Comparison of ENCODE assay signal across 7 cellular contexts in genomic region chr19:58227964-58228583, GRCh38. TPM values are rescaled to one million over a fixed set of nuclear protein-coding genes. Genes with fewer than 3 reads are reported as not detected.
A peak's percentile ranks its signal among the peaks of the same experiment; 100 is the strongest.
DNase-seq lines count a peak whose midpoint lies in the region; ATAC-seq, FAIRE-seq and TF ChIP-seq lines count a peak whose summit lies in the region.

No MANE protein-coding gene starts in this region.

- peaks cover 12 to 34% of the 10 kb centered on the region in 2 experiments; a peak in 3 of 4 replicates for H3K79me2 ChIP-seq in H1 (ENCODE audit: control insufficient read depth in 1 of 2, insufficient read depth in 2 of 2, low read length in 2 of 2)

- DNase-seq in NCI-H748 treated with DMSO at 0.1 percent for 48 hours (lab: John Stamatoyannopoulos, UW), result peak; percentile 50
- DNase-seq in H1 (ENCODE audit: low read depth in 1 of 2, low spot score in 2 of 2), result no peak
- no peak for DNase-seq in natural killer cell
- no peak for DNase-seq in NCI-H128 (lab: John Stamatoyannopoulos, UW; ENCODE audit: unreplicated experiment)
- no peak for DNase-seq in HuH-7 (ENCODE audit: low spot score)
- DNase-seq in GM19239 (ENCODE audit: insufficient read length, low spot score), result no peak

- peak overlapping the region; percentile 81 to 96 (median 90) for H3K4me3 ChIP-seq in H1 (ENCODE audit: extremely low read depth in 1 of 4, insufficient read depth in 2 of 4, low read depth in 3 of 4, low read length in 4 of 4)

- H3K23me2 ChIP-seq in H1 (ENCODE audit: low read depth, low read length), result peaks cover 10% of the 10 kb centered on the region

- H3K36me3 ChIP-seq in H1 (ENCODE audit: control insufficient read depth in 2 of 4, insufficient read depth in 4 of 4, low read length in 3 of 4), result peaks cover 20 to 32% (median 28%) of the 10 kb centered on the region in 4 experiments

- no peaks in the 10 kb centered on the region for H3K27me3 Mint-ChIP-seq in natural killer cell (ENCODE audit: low read depth in 2 of 2)

- H3K27ac Mint-ChIP-seq in natural killer cell, result peak overlapping the region; percentile 85 to 91

- TF ChIP-seq POLR2A in H1 (IDR thresholded peaks at IDR 0.05; ENCODE audit: control extremely low read depth in 1 of 2, low read depth in 2 of 2, low read length in 2 of 2), result no peak; a peak in 1 of 3 replicates

- H2BK120ac ChIP-seq in H1 (replicated peaks; ENCODE audit: low read depth, low read length), result no peak overlapping the region

- H2AFZ ChIP-seq in H1 (ENCODE audit: low read length), result peak overlapping the region; percentile 64

- H4K5ac ChIP-seq in H1 (ENCODE audit: insufficient read length, low read depth, low read length), result peak overlapping the region; percentile 98

- peak overlapping the region; percentile 97 for H3K4me3 Mint-ChIP-seq in natural killer cell

- no peaks in the 10 kb centered on the region; a peak in 1 of 4 replicates for H3K9me3 ChIP-seq in H1 (ENCODE audit: insufficient read depth in 2 of 2, low read depth in 1 of 2, low read length in 1 of 2)

- peaks cover 3 to 14% (median 5%) of the 10 kb centered on the region in 4 experiments for H3K4me1 ChIP-seq in H1 (replicated peaks in 1 of 4; ENCODE audit: control insufficient read depth in 3 of 4, insufficient read depth in 4 of 4, low read length in 3 of 4)

- H3K36me3 Mint-ChIP-seq in natural killer cell, result peaks cover 15% of the 10 kb centered on the region

- peak overlapping the region; percentile 100; the same call in 1 of the 2 replicates for H4K8ac ChIP-seq in H1 (ENCODE audit: extremely low read depth, insufficient read depth, low read length)

- no peak overlapping the region for H3K14ac ChIP-seq in H1 (ENCODE audit: insufficient read length)

- no peak overlapping the region for H3K23ac ChIP-seq in H1 (ENCODE audit: insufficient read length)

- H3K27me3 ChIP-seq in H1 (replicated peaks in 1 of 4; ENCODE audit: control insufficient read depth in 3 of 4, extremely low read depth in 1 of 4, insufficient read depth in 3 of 4, low read length in 3 of 4), result no peaks in the 10 kb centered on the region

- H2BK20ac ChIP-seq in H1 (ENCODE audit: low read length), result no peak overlapping the region

- H3K18ac ChIP-seq in H1 (ENCODE audit: extremely low read depth, low read length), result peak overlapping the region; percentile 95

- H4K91ac ChIP-seq in H1 (replicated peaks; ENCODE audit: insufficient read length, low read length), result peak overlapping the region; percentile 70

- peak overlapping the region; percentile 95 for H3K56ac ChIP-seq in H1 (replicated peaks; ENCODE audit: insufficient read length, low read depth, low read length)

- no peak overlapping the region for H2BK12ac ChIP-seq in H1 (ENCODE audit: low read depth, low read length)

- no peak for TF ChIP-seq CTCF in H1 (IDR thresholded peaks at IDR 0.05; ENCODE audit: control extremely low read depth in 1 of 3, insufficient read depth in 1 of 3, low read depth in 1 of 3, low read length in 3 of 3)
- no peak for TF ChIP-seq CTCF in natural killer cell (IDR thresholded peaks at IDR 0.05)

- peak overlapping the region; percentile 77; the same call in 1 of the 2 replicates for H2BK15ac ChIP-seq in H1 (ENCODE audit: low read length)

- no peak for TF ChIP-seq RAD21 in H1 (IDR thresholded peaks at IDR 0.05 in 1 of 2, conservative IDR thresholded peaks at IDR 0.05 in 1 of 2; ENCODE audit: low read depth in 2 of 2, low read length in 2 of 2)

- H3K4me1 Mint-ChIP-seq in natural killer cell, result peaks cover 29 to 41% of the 10 kb centered on the region in 2 donors

- POLR2A ChIA-PET in H1 (lab: Charles Lee; ENCODE audit: partially characterized antibody), result interaction anchor here (0.6 to 4.1 kb wide), 53 partner anchors 8 to 297 kb away, joined by 3 to 52 read pairs (median 5); partner anchors contain the start of genes ZNF274, ZNF497, ZNF606 and ZNF8

- FAIRE-seq in H1 (lab: Jason Lieb, UNC), result no peak
- FAIRE-seq in GM19239 (lab: Jason Lieb, UNC), result no peak

- peak overlapping the region; percentile 89 to 92 for H3K4me2 ChIP-seq in H1 (ENCODE audit: insufficient read depth in 1 of 2, low read depth in 2 of 2, low read length in 2 of 2)

- H4K20me1 ChIP-seq in H1 (replicated peaks in 1 of 2; ENCODE audit: control insufficient read depth in 1 of 2, insufficient read depth in 2 of 2, low read length in 2 of 2), result peaks cover 3 to 14% of the 10 kb centered on the region in 2 experiments

- H2AK5ac ChIP-seq in H1 (ENCODE audit: low read depth, low read length), result no peak overlapping the region

- peaks cover 0 to 5% of the 10 kb centered on the region in 2 donors for H3K9me3 Mint-ChIP-seq in natural killer cell

- H3K27ac ChIP-seq in H1 (ENCODE audit: low read depth, low read length), result peak overlapping the region; percentile 97

- peak overlapping the region; percentile 93 for H2BK5ac ChIP-seq in H1 (ENCODE audit: low read depth, low read length)

- peak overlapping the region; percentile 48 to 97 (median 95) for H3K9ac ChIP-seq in H1 (replicated peaks in 1 of 4; ENCODE audit: extremely low read depth in 1 of 4, low read depth in 3 of 4, low read length in 3 of 4)

- intact Hi-C loops in natural killer cell (cut with micrococcal nuclease), result no loop called here

- WGBS in H1 (ENCODE audit: extremely low coverage in 1 of 2, insufficient coverage in 1 of 2, insufficient read length in 1 of 2, insufficient replicate concordance in 2 of 2, low coverage in 1 of 2, low lambda C conversion rate in 2 of 2, missing lambda C conversion rate in 1 of 2), 2 experiments, result 9% methylated on average over 23 of the region's 23 CpGs; no CpG with 5 or more reads in 1 of the 2 experiments

- CTCF ChIA-PET in H1 (lab: Charles Lee; ENCODE audit: partially characterized antibody), result interaction anchor here (0.6 to 2.7 kb wide), 13 partner anchors 9 to 204 kb away, joined by 3 to 12 read pairs (median 4); no protein-coding TSS in a partner anchor

- ATAC-seq in GM21367 (IDR thresholded peaks at IDR 0.05; ENCODE audit: unreplicated experiment), result peak; percentile 17
- ATAC-seq in natural killer cell, result no peak

- peaks cover 10% of the 10 kb centered on the region for H3K79me1 ChIP-seq in H1 (ENCODE audit: low read depth, low read length)

- TF ChIP-seq EP300 in H1 (IDR thresholded peaks at IDR 0.05; ENCODE audit: borderline replicate concordance in 1 of 2, low read depth in 2 of 2, low read length in 2 of 2), result no peak

- peak overlapping the region; percentile 4 for H3K4ac ChIP-seq in H1 (replicated peaks; ENCODE audit: insufficient read length, low read depth, low read length)

TF ChIP-seq in H1, 55 proteins besides CTCF, POLR2A, EP300 and RAD21:
- TF ChIP-seq E2F6 (IDR thresholded peaks at IDR 0.05) (0 out of 2 replicates have a peak, but pooled peaks have one; percentile 23), ZNF274 (IDR thresholded peaks at IDR 0.05; ENCODE audit: borderline replicate concordance, extremely low read depth, low read length) (no peak), CREB1 (IDR thresholded peaks at IDR 0.05) (no peak)

RNA-seq across cellular contexts. Expression of gene ZNF544, which starts 0.6 kb away (rescaled TPM):
- 54.5 and 60.8 TPM in 2 replicates for total RNA-seq in H1 (2021; fragmentation: NEBNext Ultra II Directional; extraction: Animal tissue kit (Norgen Biotek cat#: 25700))
- polyA plus RNA-seq in H1 (2011; rRNA removed), result 47.9 and 48.8 TPM in 2 replicates
- polyA plus RNA-seq in H1 (2011; cell fraction: cytosol; rRNA removed), result 61.3 TPM
- polyA plus RNA-seq in H1 (2011; cell fraction: nucleus; rRNA removed), result 68.7 TPM
- 50.6 to 67.0 TPM (median 60.0 TPM) in 4 replicates for polyA plus RNA-seq in H1 (2012, experiment 1 of 2)
- 14.2 TPM for polyA plus RNA-seq in H1 (2012, experiment 2 of 2)
- polyA plus RNA-seq in H1 (2013, experiment 1 of 2), result 35.8 TPM
- 33.3 TPM for polyA plus RNA-seq in H1 (2013, experiment 2 of 2)
- 106 and 107 TPM in 2 replicates for polyA minus RNA-seq in H1 (2011; rRNA and poly(A)+ RNA removed)
- 45.9 TPM for polyA minus RNA-seq in H1 (2011; cell fraction: cytosol; rRNA and poly(A)+ RNA removed)
- polyA minus RNA-seq in H1 (2011; cell fraction: nucleus; rRNA and poly(A)+ RNA removed), result 135 TPM
- total RNA-seq in natural killer cell, result 10 to 100 TPM; 21.9 to 31.5 (median 21.9) TPM

RNA-seq across cellular contexts. Expression of gene ZNF274, which starts 45.2 kb away (rescaled TPM):
- total RNA-seq in H1 (2021; fragmentation: NEBNext Ultra II Directional; extraction: Animal tissue kit (Norgen Biotek cat#: 25700)), result 25.1 and 27.7 TPM in 2 replicates
- polyA plus RNA-seq in H1 (2011; rRNA removed), result 13.3 and 14.2 TPM in 2 replicates
- 22.8 TPM for polyA plus RNA-seq in H1 (2011; cell fraction: cytosol; rRNA removed)
- 31.8 TPM for polyA plus RNA-seq in H1 (2011; cell fraction: nucleus; rRNA removed)
- polyA plus RNA-seq in H1 (2012, experiment 1 of 2), result 23.2 to 26.0 TPM (median 24.9 TPM) in 4 replicates
- 6.0 TPM for polyA plus RNA-seq in H1 (2012, experiment 2 of 2)
- 15.6 TPM for polyA plus RNA-seq in H1 (2013, experiment 1 of 2)
- 15.7 TPM for polyA plus RNA-seq in H1 (2013, experiment 2 of 2)
- polyA minus RNA-seq in H1 (2011; rRNA and poly(A)+ RNA removed), result 30.2 and 34.7 TPM in 2 replicates
- 18.1 TPM for polyA minus RNA-seq in H1 (2011; cell fraction: cytosol; rRNA and poly(A)+ RNA removed)
- polyA minus RNA-seq in H1 (2011; cell fraction: nucleus; rRNA and poly(A)+ RNA removed), result 42.1 TPM
- total RNA-seq in natural killer cell, result 10 to 100 TPM; 25.5 to 33.0 (median 30.1) TPM

RNA-seq across cellular contexts. Expression of gene ZNF8, which starts 50.7 kb away (rescaled TPM):
- 20.5 and 21.5 TPM in 2 replicates for total RNA-seq in H1 (2021; fragmentation: NEBNext Ultra II Directional; extraction: Animal tissue kit (Norgen Biotek cat#: 25700))
- 9.2 and 9.8 TPM in 2 replicates for polyA plus RNA-seq in H1 (2011; rRNA removed)
- polyA plus RNA-seq in H1 (2011; cell fraction: cytosol; rRNA removed), result 7.0 TPM
- 15.2 TPM for polyA plus RNA-seq in H1 (2011; cell fraction: nucleus; rRNA removed)
- polyA plus RNA-seq in H1 (2012, experiment 1 of 2), result 5.5 to 7.9 TPM (median 6.5 TPM) in 4 replicates
- polyA plus RNA-seq in H1 (2012, experiment 2 of 2), result 4.9 TPM
- 9.6 TPM for polyA plus RNA-seq in H1 (2013, experiment 1 of 2)
- polyA plus RNA-seq in H1 (2013, experiment 2 of 2), result 8.2 TPM
- 30.0 and 32.5 TPM in 2 replicates for polyA minus RNA-seq in H1 (2011; rRNA and poly(A)+ RNA removed)
- 17.0 TPM for polyA minus RNA-seq in H1 (2011; cell fraction: cytosol; rRNA and poly(A)+ RNA removed)
- 15.0 TPM for polyA minus RNA-seq in H1 (2011; cell fraction: nucleus; rRNA and poly(A)+ RNA removed)
- total RNA-seq in natural killer cell, result 1 to 10 TPM; 6.4 to 8.7 (median 7.7) TPM
